ENCODE assay signal across 16 cellular contexts in the genomic region with DNA sequence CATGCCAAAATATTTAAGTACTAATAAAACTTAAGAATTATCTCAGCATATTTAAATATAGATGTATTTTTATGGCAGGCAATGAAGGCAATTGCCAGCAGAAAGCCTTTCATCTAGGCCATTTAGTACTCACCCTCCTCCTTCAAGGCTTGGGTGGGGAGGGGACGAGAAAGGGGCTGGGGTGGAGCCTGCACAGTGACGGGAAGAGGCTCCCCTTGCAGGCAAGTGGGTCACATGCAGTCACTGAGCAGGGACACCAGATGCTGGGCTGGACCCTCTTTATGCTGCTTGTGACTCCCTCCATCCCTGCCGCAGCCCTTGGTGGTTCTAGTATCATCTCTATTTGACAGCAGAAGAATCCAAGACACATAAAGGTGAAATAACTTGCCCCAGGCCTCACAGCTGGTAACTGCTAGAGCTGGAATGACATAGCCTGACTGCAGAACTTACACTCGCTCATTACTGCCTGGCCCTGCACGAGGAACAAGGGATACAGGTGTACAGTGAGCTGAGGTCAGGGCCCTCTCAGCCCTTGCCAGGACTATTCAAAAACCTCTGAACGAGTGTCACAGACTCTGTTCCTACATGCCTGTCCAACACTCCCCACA.
"Had no signal": no experiment of that assay in that cellular context is flagged by ENCODE, and none has a peak within 500 bp of the region (broad histone marks: within the 10 kb centered on the region; RNA-seq: fewer than 3 reads in every experiment).

No MANE protein-coding gene starts in this region.

- ATAC-seq: activated T-cell treated with anti-CD3 and anti-CD28 coated beads, Interleukin-2, amount 50 U/mL, for 4 hours; right cardiac atrium; stimulated activated effector memory CD8-positive, alpha-beta T cell treated with anti-CD3 and anti-CD28 coated beads, Interleukin-12 subunit alpha, Interleukin-12 subunit beta, amount 100 ng/mL, for 72 hours had no signal

- H3K9me3 ChIP-seq: breast epithelium, esophagus squamous epithelium, thyroid gland had no signal

- DNase-seq: activated CD4-positive, alpha-beta memory T cell treated with anti-CD3 and anti-CD28 coated beads for 36 hours; activated CD4-positive, alpha-beta T cell treated with anti-CD3 and anti-CD28 coated beads for 1 hour; activated gamma-delta T cell treated with Interleukin-2 at 50 U/mL for 16 hours; activated naive CD8-positive, alpha-beta T cell treated with anti-CD3 and anti-CD28 coated beads, Interleukin-2, amount 10 ng/mL, durations not matched to agents 7 days and 5 days; activated T-cell treated with anti-CD3 and anti-CD28 coated beads, Interleukin-2, amount 50 U/mL, for 4 hours; anterior cingulate cortex; dorsolateral prefrontal cortex; esophagus squamous epithelium; foreskin fibroblast; glutamatergic neuron; posterior cingulate gyrus; right cardiac atrium; thyroid gland had no signal

- H3K27ac ChIP-seq: breast epithelium, dorsolateral prefrontal cortex, esophagus squamous epithelium, thyroid gland had no signal

- H3K27ac Mint-ChIP-seq: activated CD4-positive, alpha-beta memory T cell treated with anti-CD3 and anti-CD28 coated beads for 36 hours; activated naive CD8-positive, alpha-beta T cell treated with anti-CD3 and anti-CD28 coated beads, Interleukin-2, amount 10 ng/mL, durations not matched to agents 7 days and 5 days; stimulated activated effector memory CD8-positive, alpha-beta T cell treated with anti-CD3 and anti-CD28 coated beads, Interleukin-12 subunit alpha, Interleukin-12 subunit beta, amount 100 ng/mL, for 72 hours had no signal

- H3K36me3 ChIP-seq: breast epithelium, esophagus squamous epithelium, thyroid gland had no signal

- H3K9me3 Mint-ChIP-seq: activated CD4-positive, alpha-beta memory T cell treated with anti-CD3 and anti-CD28 coated beads for 36 hours; activated naive CD8-positive, alpha-beta T cell treated with anti-CD3 and anti-CD28 coated beads, Interleukin-2, amount 10 ng/mL, durations not matched to agents 7 days and 5 days; activated T-cell treated with anti-CD3 and anti-CD28 coated beads, Interleukin-2, amount 50 U/mL, for 4 hours; stimulated activated effector memory CD8-positive, alpha-beta T cell treated with anti-CD3 and anti-CD28 coated beads, Interleukin-12 subunit alpha, Interleukin-12 subunit beta, amount 100 ng/mL, for 72 hours had no signal

- H3K36me3 Mint-ChIP-seq: activated CD4-positive, alpha-beta memory T cell treated with anti-CD3 and anti-CD28 coated beads for 36 hours; activated naive CD8-positive, alpha-beta T cell treated with anti-CD3 and anti-CD28 coated beads, Interleukin-2, amount 10 ng/mL, durations not matched to agents 7 days and 5 days; stimulated activated effector memory CD8-positive, alpha-beta T cell treated with anti-CD3 and anti-CD28 coated beads, Interleukin-12 subunit alpha, Interleukin-12 subunit beta, amount 100 ng/mL, for 72 hours had no signal

- H3K4me2 ChIP-seq: smooth muscle cell had no signal

- H3K4me1 ChIP-seq: breast epithelium had no signal

- H3K4me1 Mint-ChIP-seq: activated naive CD8-positive, alpha-beta T cell treated with anti-CD3 and anti-CD28 coated beads, Interleukin-2, amount 10 ng/mL, durations not matched to agents 7 days and 5 days; stimulated activated effector memory CD8-positive, alpha-beta T cell treated with anti-CD3 and anti-CD28 coated beads, Interleukin-12 subunit alpha, Interleukin-12 subunit beta, amount 100 ng/mL, for 72 hours had no signal

- H3K27me3 ChIP-seq: breast epithelium, dorsolateral prefrontal cortex, esophagus squamous epithelium, thyroid gland had no signal

- H3K4me3 Mint-ChIP-seq: activated CD4-positive, alpha-beta memory T cell treated with anti-CD3 and anti-CD28 coated beads for 36 hours; activated naive CD8-positive, alpha-beta T cell treated with anti-CD3 and anti-CD28 coated beads, Interleukin-2, amount 10 ng/mL, durations not matched to agents 7 days and 5 days; activated T-cell treated with anti-CD3 and anti-CD28 coated beads, Interleukin-2, amount 50 U/mL, for 4 hours; stimulated activated effector memory CD8-positive, alpha-beta T cell treated with anti-CD3 and anti-CD28 coated beads, Interleukin-12 subunit alpha, Interleukin-12 subunit beta, amount 100 ng/mL, for 72 hours had no signal

- H3K4me3 ChIP-seq: breast epithelium, dorsolateral prefrontal cortex, esophagus squamous epithelium, smooth muscle cell, thyroid gland had no signal
